23 cellular contexts compared by ENCODE assay signal in genomic region chr6:29502597-29502996, GRCh38. TPM values are rescaled to one million over a fixed set of nuclear protein-coding genes. Genes with fewer than 3 reads are reported as not detected.
DNase-seq lines count a peak whose midpoint lies in the region; ATAC-seq and TF ChIP-seq lines count a peak whose summit lies in the region.
"Had no signal": no experiment of that assay in that cellular context is flagged by ENCODE, and none has a peak within 500 bp of the region (broad histone marks: within the 10 kb centered on the region; RNA-seq: fewer than 3 reads in every experiment).

No MANE protein-coding gene starts in this region.

- TF ChIP-seq CTCF in epithelial cell of esophagus (IDR thresholded peaks at IDR 0.05; ENCODE audit: insufficient read depth, low read depth, low read length, missing control alignments), result no peak
- TF ChIP-seq CTCF in A673 (conservative IDR thresholded peaks at IDR 0.05; ENCODE audit: low read depth, low read length), result no peak

- H3K4me3 ChIP-seq in adipocyte (ENCODE audit: low read length) (no peak overlapping the region), epithelial cell of esophagus (ENCODE audit: low read length) (no peak overlapping the region), skeletal muscle cell (ENCODE audit: low read depth, low read length) (no peak overlapping the region), A673 (ENCODE audit: low read depth, low read length, poor library complexity, severe bottlenecking) (no peak overlapping the region)
- H3K4me3 ChIP-seq: psoas muscle, thoracic aorta had no signal

- POLR2A ChIA-PET in A673 (lab: Charles Lee; ENCODE audit: low non-redundant PET), result interaction anchor here (0.9 kb wide), 1 partner anchor 692 kb away, joined by 3 read pairs; no protein-coding TSS in a partner anchor

- H3K36me3 ChIP-seq in adipocyte (ENCODE audit: control insufficient read depth, insufficient read depth, low read length, severe bottlenecking), result no peaks in the 10 kb centered on the region
- H3K36me3 ChIP-seq in A673 (ENCODE audit: insufficient read depth, low read length, poor library complexity, severe bottlenecking), result no peaks in the 10 kb centered on the region
- H3K36me3 ChIP-seq: neutrophil, thoracic aorta had no signal

- DNase-seq in HS-5 (ENCODE audit: low read depth) (peak; percentile 68), adipocyte (ENCODE audit: low read depth) (peak; percentile 64), epithelial cell of esophagus (ENCODE audit: low read depth) (peak; percentile 58), skeletal muscle cell (ENCODE audit: low read depth) (peak; percentile 5), A673 (ENCODE audit: low spot score) (no peak)
- DNase-seq: activated CD4-positive, alpha-beta T cell treated with anti-CD3 and anti-CD28 coated beads for 48 hours; activated naive CD8-positive, alpha-beta T cell treated with anti-CD3 and anti-CD28 coated beads for 36 hours; DMS79; HFFc6; KBM-7; NCI-H187; psoas muscle; small intestine; stimulated activated CD4-positive, alpha-beta T cell treated with anti-CD3 and anti-CD28 coated beads, Interleukin-2, amount 100 ng/mL, for 48 hours; stimulated activated naive B cell treated with anti-CD40 and anti-IgM and Interleukin-4, amounts not matched to agents 10 μg/mL and 1 μg/mL and 100 μg/mL, for 72 hours; T-helper 1 cell had no signal

- H3K9me3 ChIP-seq in adipocyte (ENCODE audit: control insufficient read depth, low read length) (no peaks in the 10 kb centered on the region), A673 (ENCODE audit: low read depth, low read length, poor library complexity, severe bottlenecking) (no peaks in the 10 kb centered on the region)
- H3K9me3 ChIP-seq: neutrophil, psoas muscle, thoracic aorta had no signal

- no peak overlapping the region for H3K9ac ChIP-seq in adipocyte (ENCODE audit: low read length)

- no peak overlapping the region for H3K27ac ChIP-seq in A673 (ENCODE audit: low read depth, low read length, poor library complexity, severe bottlenecking)
- H3K27ac ChIP-seq: epithelial cell of prostate, neutrophil, psoas muscle, thoracic aorta had no signal

- CTCF ChIA-PET in A673 (lab: Charles Lee), result no interaction called here

- intact Hi-C loops in A673 (cut with micrococcal nuclease; ENCODE audit: unreplicated experiment), result no loop called here

- ATAC-seq in activated CD4-positive, CD25-positive, alpha-beta regulatory T cell treated with anti-CD3 and anti-CD28 coated beads, Interleukin-2, amount 50 U/mL, for 24 hours, result no peak
- no peak for ATAC-seq in GM18502 (IDR thresholded peaks at IDR 0.05; ENCODE audit: poor library complexity, unreplicated experiment)
- ATAC-seq: psoas muscle; stimulated activated naive B cell treated with anti-CD40 and anti-IgM and Interleukin-4, amounts not matched to agents 10 μg/mL and 1 μg/mL and 100 μg/mL, for 72 hours had no signal

- H3K4me1 ChIP-seq in adipocyte (ENCODE audit: control insufficient read depth, insufficient read depth, low read length) (no peaks in the 10 kb centered on the region), A673 (ENCODE audit: insufficient read depth, low read length, poor library complexity, severe bottlenecking) (no peaks in the 10 kb centered on the region)
- H3K4me1 ChIP-seq: psoas muscle had no signal

- H3K27me3 ChIP-seq in adipocyte (replicated peaks; ENCODE audit: control insufficient read depth, insufficient read depth, low read length), result peaks cover 6% of the 10 kb centered on the region
- H3K27me3 ChIP-seq in A673 (replicated peaks; ENCODE audit: insufficient read depth, low read depth, low read length, poor library complexity), result peaks cover 28% of the 10 kb centered on the region
- H3K27me3 ChIP-seq: neutrophil had no signal

- no TSS peak for BruUV-seq in A673 (replicated peaks; lab: Mats Ljungman, UMichigan)

RNA-seq across cellular contexts. Expression of gene MAS1L, which starts 14.8 kb away (rescaled TPM):
- total RNA-seq in A673 (2021), result not detected in 2 replicates
- total RNA-seq: activated naive CD8-positive, alpha-beta T cell treated with anti-CD3 and anti-CD28 coated beads for 36 hours; dermis microvascular lymphatic vessel endothelial cell; HFFc6; kidney epithelial cell; psoas muscle; thoracic aorta had no signal

RNA-seq across cellular contexts. Expression of gene OR2H1, which starts 45.6 kb away (rescaled TPM):
- total RNA-seq in A673 (2021), result not detected in 2 replicates
- total RNA-seq: activated naive CD8-positive, alpha-beta T cell treated with anti-CD3 and anti-CD28 coated beads for 36 hours; dermis microvascular lymphatic vessel endothelial cell; HFFc6; kidney epithelial cell; psoas muscle; thoracic aorta had no signal

RNA-seq across cellular contexts. Expression of gene OR11A1, which starts 45.7 kb away (rescaled TPM):
- total RNA-seq in A673 (2021), result not detected in 2 replicates
- total RNA-seq: activated naive CD8-positive, alpha-beta T cell treated with anti-CD3 and anti-CD28 coated beads for 36 hours; dermis microvascular lymphatic vessel endothelial cell; HFFc6; kidney epithelial cell; psoas muscle; thoracic aorta had no signal

RNA-seq across cellular contexts. Expression of gene UBD, which starts 56.9 kb away (rescaled TPM):
- total RNA-seq in A673 (2021), result not detected in 2 replicates
- total RNA-seq: HFFc6, thoracic aorta had no signal
